6 cellular contexts compared by ENCODE assay signal in the genomic region with DNA sequence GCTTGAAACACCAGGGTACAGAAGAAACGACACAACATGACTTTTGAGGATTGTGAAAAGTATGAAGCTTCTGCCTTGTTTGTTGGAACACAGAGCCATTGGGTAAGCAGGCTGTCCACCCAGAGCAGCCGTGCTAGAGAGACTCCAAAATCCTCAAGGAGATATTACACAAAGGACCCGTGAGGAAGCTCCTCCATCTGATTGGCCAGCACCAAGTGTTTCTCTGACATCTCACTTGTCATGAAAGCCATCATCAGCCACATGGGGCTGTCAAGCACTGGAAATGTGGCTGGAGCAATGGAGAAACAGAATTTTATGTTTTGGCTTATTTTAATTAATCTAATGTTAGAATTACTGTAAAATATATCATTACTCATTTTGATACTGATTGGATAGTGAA.
"Had no signal": no experiment of that assay in that cellular context is flagged by ENCODE, and none has a peak within 500 bp of the region (broad histone marks: within the 10 kb centered on the region; RNA-seq: fewer than 3 reads in every experiment).

No MANE protein-coding gene starts in this region.

- H3K36me3 ChIP-seq: HAP-1 had no signal

- H2AFZ ChIP-seq: GM23248 had no signal

- H3K9me3 ChIP-seq: HAP-1 had no signal

- H3K4me3 ChIP-seq: GM23248, HAP-1 had no signal

- H3K9ac ChIP-seq: GM23248 had no signal

- DNase-seq: GM23248, GOT3, H7, IMR-90, KBM-7 had no signal

- H3K4me1 ChIP-seq: HAP-1 had no signal

- H3K27ac ChIP-seq: GM23248 had no signal
